In genomic region chr5:62354028-62354874, GRCh38 we compare ENCODE assay signal across 8 cellular contexts. TPM values are rescaled to one million over a fixed set of nuclear protein-coding genes. Genes with fewer than 3 reads are reported as not detected.
DNase-seq lines count a peak whose midpoint lies in the region; ATAC-seq and TF ChIP-seq lines count a peak whose summit lies in the region.

No MANE protein-coding gene starts in this region.

- peak; percentile 82 for ATAC-seq in HG02571 (IDR thresholded peaks at IDR 0.05; ENCODE audit: unreplicated experiment)

- no peak for TF ChIP-seq EP300 in tibial nerve (IDR thresholded peaks at IDR 0.05)

- H3K27me3 ChIP-seq in tibial nerve, result no peaks in the 10 kb centered on the region

- H3K9me3 ChIP-seq in tibial nerve, result no peaks in the 10 kb centered on the region

- no peak overlapping the region for H3K4me3 ChIP-seq in tibial nerve

- DNase-seq in Ammon's horn (ENCODE audit: low spot score) (peak; percentile 72), NCI-H1417 (lab: John Stamatoyannopoulos, UW) (peak; percentile 7 to 57 (median 8)), amniotic stem cell (lab: John Stamatoyannopoulos, UW) (peak; percentile 45), kidney glomerular epithelial cell (lab: John Stamatoyannopoulos, UW) (peak; percentile 70), tibial nerve (ENCODE audit: low spot score in 2 of 2) (peak in 1 of 2 donors; percentile 92)
- no peak for DNase-seq in activated CD8-positive, alpha-beta memory T cell treated with anti-CD3 and anti-CD28 coated beads, Interleukin-2, amount 50 U/mL, for 48 hours

- TF ChIP-seq POLR2A in tibial nerve (IDR thresholded peaks at IDR 0.05), result no peak

- H3K27ac ChIP-seq in tibial nerve, result no peak overlapping the region

- no peaks in the 10 kb centered on the region for H3K4me1 ChIP-seq in tibial nerve

- H3K36me3 ChIP-seq in tibial nerve, result peaks cover 0 to 68% (median 0%) of the 10 kb centered on the region in 3 donors

- TF ChIP-seq CTCF in GM12873 (IDR thresholded peaks at IDR 0.05; ENCODE audit: insufficient read depth, low read depth, low read length, missing control alignments), result peak; percentile 47
- peak; percentile 40 to 72 (median 50) for TF ChIP-seq CTCF in tibial nerve (IDR thresholded peaks at IDR 0.05)

RNA-seq across cellular contexts. Expression of gene KIF2A, which starts 48.2 kb away (rescaled TPM):
- total RNA-seq in tibial nerve, result 10 to 100 TPM; 28.5 to 60.3 (median 44.9) TPM

RNA-seq across cellular contexts. Expression of gene DIMT1, which starts 49.5 kb away (rescaled TPM):
- total RNA-seq in tibial nerve, result 10 to 100 TPM; 16.2 to 22.2 (median 17.5) TPM

RNA-seq across cellular contexts. Expression of gene IPO11, which starts 58.3 kb away (rescaled TPM):
- total RNA-seq in tibial nerve, result 10 to 100 TPM; 20.4 to 44.6 (median 34.1) TPM
